1 cellular context compared by ENCODE assay signal in the genomic region with DNA sequence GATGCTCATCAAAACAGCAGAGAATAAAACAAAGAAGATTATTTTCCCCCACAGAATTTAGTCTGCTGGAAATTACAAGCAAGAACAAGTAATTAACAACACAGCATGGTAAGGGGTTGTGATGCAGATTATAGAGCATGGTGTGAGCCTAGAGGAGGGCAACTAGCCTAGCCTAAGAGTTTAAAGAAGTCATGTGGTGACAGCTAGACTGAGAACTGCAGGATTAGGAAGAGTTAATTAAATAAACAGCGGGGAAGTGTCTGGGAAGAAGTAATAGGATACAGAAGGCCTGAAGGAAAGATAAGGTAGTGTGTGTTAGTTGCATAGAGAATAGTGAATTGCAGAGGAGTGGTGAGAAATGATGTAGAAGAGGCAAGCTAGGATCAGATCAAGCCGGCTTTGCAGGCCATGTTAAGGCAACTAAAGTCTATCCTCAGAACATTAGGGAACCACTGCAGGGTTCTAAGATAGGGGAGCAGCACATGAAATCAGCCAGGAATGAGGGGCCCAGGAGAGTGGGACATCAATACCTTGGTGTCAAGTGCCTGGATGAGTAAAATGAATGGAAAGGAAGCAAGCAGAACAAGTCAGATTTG.
TF ChIP-seq lines count a peak whose summit lies in the region.

No MANE protein-coding gene starts in this region.

TF ChIP-seq in GM23338, 12 proteins besides CTCF, POLR2A, EP300 and RAD21:
- TF ChIP-seq CREB1 (CRISPR knock-in tag; IDR thresholded peaks at IDR 0.05; ENCODE audit: low read depth) = no peak; the same call in 1 of the 2 replicates
- TF ChIP-seq NANOG (IDR thresholded peaks at IDR 0.05; ENCODE audit: borderline replicate concordance) = no peak
- TF ChIP-seq EZH2phosphoT487 (IDR thresholded peaks at IDR 0.05; ENCODE audit: unreplicated experiment) = no peak
- TF ChIP-seq, protein P1, sequence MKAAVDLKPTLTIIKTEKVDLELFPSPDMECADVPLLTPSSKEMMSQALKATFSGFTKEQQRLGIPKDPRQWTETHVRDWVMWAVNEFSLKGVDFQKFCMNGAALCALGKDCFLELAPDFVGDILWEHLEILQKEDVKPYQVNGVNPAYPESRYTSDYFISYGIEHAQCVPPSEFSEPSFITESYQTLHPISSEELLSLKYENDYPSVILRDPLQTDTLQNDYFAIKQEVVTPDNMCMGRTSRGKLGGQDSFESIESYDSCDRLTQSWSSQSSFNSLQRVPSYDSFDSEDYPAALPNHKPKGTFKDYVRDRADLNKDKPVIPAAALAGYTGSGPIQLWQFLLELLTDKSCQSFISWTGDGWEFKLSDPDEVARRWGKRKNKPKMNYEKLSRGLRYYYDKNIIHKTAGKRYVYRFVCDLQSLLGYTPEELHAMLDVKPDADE (IDR thresholded peaks at IDR 0.05) = no peak
- no peak for TF ChIP-seq STAT1 (IDR thresholded peaks at IDR 0.05; ENCODE audit: unreplicated experiment)
- no peak for TF ChIP-seq ZNF331 (CRISPR knock-in tag; IDR thresholded peaks at IDR 0.05; ENCODE audit: low read depth)
- no peak for TF ChIP-seq JUNB (IDR thresholded peaks at IDR 0.05; ENCODE audit: unreplicated experiment)
- TF ChIP-seq EZH2 (IDR thresholded peaks at IDR 0.05; ENCODE audit: low read depth, unreplicated experiment) = no peak
- TF ChIP-seq ZNF114 (CRISPR knock-in tag; IDR thresholded peaks at IDR 0.05) = no peak
- TF ChIP-seq, protein P2, sequence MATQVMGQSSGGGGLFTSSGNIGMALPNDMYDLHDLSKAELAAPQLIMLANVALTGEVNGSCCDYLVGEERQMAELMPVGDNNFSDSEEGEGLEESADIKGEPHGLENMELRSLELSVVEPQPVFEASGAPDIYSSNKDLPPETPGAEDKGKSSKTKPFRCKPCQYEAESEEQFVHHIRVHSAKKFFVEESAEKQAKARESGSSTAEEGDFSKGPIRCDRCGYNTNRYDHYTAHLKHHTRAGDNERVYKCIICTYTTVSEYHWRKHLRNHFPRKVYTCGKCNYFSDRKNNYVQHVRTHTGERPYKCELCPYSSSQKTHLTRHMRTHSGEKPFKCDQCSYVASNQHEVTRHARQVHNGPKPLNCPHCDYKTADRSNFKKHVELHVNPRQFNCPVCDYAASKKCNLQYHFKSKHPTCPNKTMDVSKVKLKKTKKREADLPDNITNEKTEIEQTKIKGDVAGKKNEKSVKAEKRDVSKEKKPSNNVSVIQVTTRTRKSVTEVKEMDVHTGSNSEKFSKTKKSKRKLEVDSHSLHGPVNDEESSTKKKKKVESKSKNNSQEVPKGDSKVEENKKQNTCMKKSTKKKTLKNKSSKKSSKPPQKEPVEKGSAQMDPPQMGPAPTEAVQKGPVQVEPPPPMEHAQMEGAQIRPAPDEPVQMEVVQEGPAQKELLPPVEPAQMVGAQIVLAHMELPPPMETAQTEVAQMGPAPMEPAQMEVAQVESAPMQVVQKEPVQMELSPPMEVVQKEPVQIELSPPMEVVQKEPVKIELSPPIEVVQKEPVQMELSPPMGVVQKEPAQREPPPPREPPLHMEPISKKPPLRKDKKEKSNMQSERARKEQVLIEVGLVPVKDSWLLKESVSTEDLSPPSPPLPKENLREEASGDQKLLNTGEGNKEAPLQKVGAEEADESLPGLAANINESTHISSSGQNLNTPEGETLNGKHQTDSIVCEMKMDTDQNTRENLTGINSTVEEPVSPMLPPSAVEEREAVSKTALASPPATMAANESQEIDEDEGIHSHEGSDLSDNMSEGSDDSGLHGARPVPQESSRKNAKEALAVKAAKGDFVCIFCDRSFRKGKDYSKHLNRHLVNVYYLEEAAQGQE (IDR thresholded peaks at IDR 0.05; ENCODE audit: unreplicated experiment) = no peak
- TF ChIP-seq, protein P3, sequence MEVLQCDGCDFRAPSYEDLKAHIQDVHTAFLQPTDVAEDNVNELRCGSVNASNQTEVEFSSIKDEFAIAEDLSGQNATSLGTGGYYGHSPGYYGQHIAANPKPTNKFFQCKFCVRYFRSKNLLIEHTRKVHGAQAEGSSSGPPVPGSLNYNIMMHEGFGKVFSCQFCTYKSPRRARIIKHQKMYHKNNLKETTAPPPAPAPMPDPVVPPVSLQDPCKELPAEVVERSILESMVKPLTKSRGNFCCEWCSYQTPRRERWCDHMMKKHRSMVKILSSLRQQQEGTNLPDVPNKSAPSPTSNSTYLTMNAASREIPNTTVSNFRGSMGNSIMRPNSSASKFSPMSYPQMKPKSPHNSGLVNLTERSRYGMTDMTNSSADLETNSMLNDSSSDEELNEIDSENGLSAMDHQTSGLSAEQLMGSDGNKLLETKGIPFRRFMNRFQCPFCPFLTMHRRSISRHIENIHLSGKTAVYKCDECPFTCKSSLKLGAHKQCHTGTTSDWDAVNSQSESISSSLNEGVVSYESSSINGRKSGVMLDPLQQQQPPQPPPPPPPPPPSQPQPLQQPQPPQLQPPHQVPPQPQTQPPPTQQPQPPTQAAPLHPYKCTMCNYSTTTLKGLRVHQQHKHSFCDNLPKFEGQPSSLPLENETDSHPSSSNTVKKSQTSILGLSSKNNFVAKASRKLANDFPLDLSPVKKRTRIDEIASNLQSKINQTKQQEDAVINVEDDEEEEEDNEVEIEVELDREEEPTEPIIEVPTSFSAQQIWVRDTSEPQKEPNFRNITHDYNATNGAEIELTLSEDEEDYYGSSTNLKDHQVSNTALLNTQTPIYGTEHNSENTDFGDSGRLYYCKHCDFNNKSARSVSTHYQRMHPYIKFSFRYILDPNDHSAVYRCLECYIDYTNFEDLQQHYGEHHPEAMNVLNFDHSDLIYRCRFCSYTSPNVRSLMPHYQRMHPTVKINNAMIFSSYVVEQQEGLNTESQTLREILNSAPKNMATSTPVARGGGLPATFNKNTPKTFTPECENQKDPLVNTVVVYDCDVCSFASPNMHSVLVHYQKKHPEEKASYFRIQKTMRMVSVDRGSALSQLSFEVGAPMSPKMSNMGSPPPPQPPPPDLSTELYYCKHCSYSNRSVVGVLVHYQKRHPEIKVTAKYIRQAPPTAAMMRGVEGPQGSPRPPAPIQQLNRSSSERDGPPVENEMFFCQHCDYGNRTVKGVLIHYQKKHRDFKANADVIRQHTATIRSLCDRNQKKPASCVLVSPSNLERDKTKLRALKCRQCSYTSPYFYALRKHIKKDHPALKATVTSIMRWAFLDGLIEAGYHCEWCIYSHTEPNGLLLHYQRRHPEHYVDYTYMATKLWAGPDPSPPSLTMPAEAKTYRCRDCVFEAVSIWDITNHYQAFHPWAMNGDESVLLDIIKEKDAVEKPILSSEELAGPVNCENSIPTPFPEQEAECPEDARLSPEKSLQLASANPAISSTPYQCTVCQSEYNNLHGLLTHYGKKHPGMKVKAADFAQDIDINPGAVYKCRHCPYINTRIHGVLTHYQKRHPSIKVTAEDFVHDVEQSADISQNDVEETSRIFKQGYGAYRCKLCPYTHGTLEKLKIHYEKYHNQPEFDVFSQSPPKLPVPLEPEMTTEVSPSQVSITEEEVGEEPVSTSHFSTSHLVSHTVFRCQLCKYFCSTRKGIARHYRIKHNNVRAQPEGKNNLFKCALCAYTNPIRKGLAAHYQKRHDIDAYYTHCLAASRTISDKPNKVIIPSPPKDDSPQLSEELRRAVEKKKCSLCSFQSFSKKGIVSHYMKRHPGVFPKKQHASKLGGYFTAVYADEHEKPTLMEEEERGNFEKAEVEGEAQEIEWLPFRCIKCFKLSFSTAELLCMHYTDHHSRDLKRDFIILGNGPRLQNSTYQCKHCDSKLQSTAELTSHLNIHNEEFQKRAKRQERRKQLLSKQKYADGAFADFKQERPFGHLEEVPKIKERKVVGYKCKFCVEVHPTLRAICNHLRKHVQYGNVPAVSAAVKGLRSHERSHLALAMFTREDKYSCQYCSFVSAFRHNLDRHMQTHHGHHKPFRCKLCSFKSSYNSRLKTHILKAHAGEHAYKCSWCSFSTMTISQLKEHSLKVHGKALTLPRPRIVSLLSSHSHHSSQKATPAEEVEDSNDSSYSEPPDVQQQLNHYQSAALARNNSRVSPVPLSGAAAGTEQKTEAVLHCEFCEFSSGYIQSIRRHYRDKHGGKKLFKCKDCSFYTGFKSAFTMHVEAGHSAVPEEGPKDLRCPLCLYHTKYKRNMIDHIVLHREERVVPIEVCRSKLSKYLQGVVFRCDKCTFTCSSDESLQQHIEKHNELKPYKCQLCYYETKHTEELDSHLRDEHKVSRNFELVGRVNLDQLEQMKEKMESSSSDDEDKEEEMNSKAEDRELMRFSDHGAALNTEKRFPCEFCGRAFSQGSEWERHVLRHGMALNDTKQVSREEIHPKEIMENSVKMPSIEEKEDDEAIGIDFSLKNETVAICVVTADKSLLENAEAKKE (CRISPR knock-in tag; IDR thresholded peaks at IDR 0.05) = no peak
- TF ChIP-seq POLR2AphosphoS5 (IDR thresholded peaks at IDR 0.05; ENCODE audit: low read depth) = no peak
